ENCODE assay signal across 8 cellular contexts in genomic region chr21:13980115-13980662, GRCh38.
A peak's percentile ranks its signal among the peaks of the same experiment; 100 is the strongest.
DNase-seq lines count a peak whose midpoint lies in the region; ATAC-seq and TF ChIP-seq lines count a peak whose summit lies in the region.
"Not testable (repeated sequence)": the region's sequence is repeated elsewhere in the genome, so short reads cannot be mapped to it uniquely, and the experiment has no call there.

No MANE protein-coding gene starts in this region.

- H3K36me3 ChIP-seq in CD4-positive, alpha-beta memory T cell (ENCODE audit: insufficient read depth, low read length); left lung: not testable (repeated sequence)

- ATAC-seq in GM19395 (IDR thresholded peaks at IDR 0.05; ENCODE audit: unreplicated experiment), result peak; percentile 96
- peak; percentile 97 for ATAC-seq in HG03139 (IDR thresholded peaks at IDR 0.05; ENCODE audit: unreplicated experiment)
- peak; percentile 99 for ATAC-seq in left lung

- peak overlapping the region in 4 of 7 donors; percentile 35 to 77 (median 61) for H3K27ac Mint-ChIP-seq in CD4-positive, alpha-beta memory T cell

- intact Hi-C loops in CD4-positive, alpha-beta memory T cell (cut with micrococcal nuclease); left lung (cut with DNase I): not testable (repeated sequence)

- H3K9me3 Mint-ChIP-seq in CD4-positive, alpha-beta memory T cell, result not testable (repeated sequence)

- H3K27me3 Mint-ChIP-seq in CD4-positive, alpha-beta memory T cell, result not testable (repeated sequence)

- H3K4me1 ChIP-seq in CD4-positive, alpha-beta memory T cell (ENCODE audit: insufficient read depth, low read length); left lung: not testable (repeated sequence)

- CTCF ChIA-PET in CD4-positive, alpha-beta memory T cell (lab: Charles Lee; ENCODE audit: partially characterized antibody), result not testable (repeated sequence)

- H3K36me3 Mint-ChIP-seq in CD4-positive, alpha-beta memory T cell, result not testable (repeated sequence)

- POLR2A ChIA-PET in CD4-positive, alpha-beta memory T cell (lab: Charles Lee; ENCODE audit: partially characterized antibody), result not testable (repeated sequence)

- DNase-seq in CD4-positive, alpha-beta memory T cell, result peak; percentile 54 to 74 (median 65)
- DNase-seq in NCI-H2227 treated with DMSO at 0.1 percent for 48 hours (lab: John Stamatoyannopoulos, UW) (peak; percentile 43), cerebellar cortex (ENCODE audit: low spot score) (peak; percentile 17), left lung (peak; percentile 78 to 86)
- peak; percentile 20 for DNase-seq in activated CD4-positive, alpha-beta T cell treated with anti-CD3 and anti-CD28 coated beads, Interleukin-2, amount 50 U/mL, for 1 hour
- peak; percentile 24 for DNase-seq in stimulated activated CD8-positive, alpha-beta memory T cell treated with anti-CD3 and anti-CD28 coated beads, Interleukin-12 subunit alpha, Interleukin-12 subunit beta, amount 100 ng/mL, for 1 hour (ENCODE audit: low read depth)

- H3K4me3 ChIP-seq in CD4-positive, alpha-beta memory T cell (ENCODE audit: low read length in 2 of 2), result not testable (repeated sequence)
- H3K4me3 ChIP-seq in left lung, result peak overlapping the region; percentile 15 to 41

- H3K27ac ChIP-seq in CD4-positive, alpha-beta memory T cell (ENCODE audit: low read depth, low read length); left lung: not testable (repeated sequence)

- H3K4me3 Mint-ChIP-seq in CD4-positive, alpha-beta memory T cell, result peak overlapping the region in 6 of 8 donors; percentile 81 to 89 (median 86)

- H3K4me1 Mint-ChIP-seq in CD4-positive, alpha-beta memory T cell, result not testable (repeated sequence)

- not testable (repeated sequence) for TF ChIP-seq CTCF in left lung (IDR thresholded peaks at IDR 0.05)

- H3K27me3 ChIP-seq in CD4-positive, alpha-beta memory T cell (ENCODE audit: insufficient read depth, low read length), result not testable (repeated sequence)
- H3K27me3 ChIP-seq in left lung, result peaks cover 0 to 14% of the 10 kb centered on the region in 2 donors

- not testable (repeated sequence) for H3K9me3 ChIP-seq in CD4-positive, alpha-beta memory T cell (ENCODE audit: control insufficient read depth in 1 of 2, low read length in 2 of 2); left lung

Comparison
In these comparisons a context has a peak if more than half of its experiments do, and no peak if none do; other contexts are left out.
1. DNase-seq: peak in every context shown above with its lines; median percentile 82 in left lung; 65 in CD4-positive, alpha-beta memory T cell; 43 in NCI-H2227 treated with DMSO at 0.1 percent for 48 hours; 24 in stimulated activated CD8-positive, alpha-beta memory T cell treated with anti-CD3 and anti-CD28 coated beads, Interleukin-12 subunit alpha, Interleukin-12 subunit beta, amount 100 ng/mL, for 1 hour; 20 in activated CD4-positive, alpha-beta T cell treated with anti-CD3 and anti-CD28 coated beads, Interleukin-2, amount 50 U/mL, for 1 hour; 17 in cerebellar cortex.